Comparison of ENCODE assay signal across 8 cellular contexts in the genomic region with DNA sequence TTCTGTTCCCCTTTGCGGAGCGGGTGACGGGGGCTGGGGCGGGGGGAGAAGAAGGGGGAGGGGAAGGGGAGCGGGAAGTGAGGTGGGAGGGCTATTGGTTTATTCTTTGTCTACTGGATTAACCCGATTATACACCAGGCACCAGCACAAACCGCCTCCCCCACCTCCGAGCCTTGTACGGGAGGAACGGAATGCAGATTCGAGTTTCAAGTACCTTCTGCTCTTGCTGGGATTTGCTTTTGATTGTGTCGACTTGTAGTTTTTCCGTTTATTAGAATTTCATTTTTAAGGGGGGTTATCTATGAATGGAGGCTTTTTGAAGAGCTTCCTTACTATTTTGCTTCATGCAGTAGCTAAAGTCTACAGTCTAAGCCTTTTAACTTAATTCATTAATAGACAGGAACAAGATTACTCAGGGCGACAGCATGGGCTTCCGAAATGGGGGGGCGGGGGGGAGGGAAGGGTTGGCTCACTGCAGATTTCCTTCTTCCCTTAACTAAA.
A peak's percentile ranks its signal among the peaks of the same experiment; 100 is the strongest.
DNase-seq lines count a peak whose midpoint lies in the region; ATAC-seq and TF ChIP-seq lines count a peak whose summit lies in the region.

No MANE protein-coding gene starts in this region.

- H3K27ac ChIP-seq in angular gyrus (ENCODE audit: low read depth, low read length): peak overlapping the region; percentile 90

- ATAC-seq in HG03025 (IDR thresholded peaks at IDR 0.05; ENCODE audit: low FRiP score, unreplicated experiment) (no peak), GM19023 (IDR thresholded peaks at IDR 0.05; ENCODE audit: unreplicated experiment) (no peak), HG03175 (IDR thresholded peaks at IDR 0.05; ENCODE audit: unreplicated experiment) (no peak)

- DNase-seq in ELR (ENCODE audit: low read depth) (peak; percentile 67), NCI-H1436 (lab: John Stamatoyannopoulos, UW) (peak; percentile 42), hypothalamus (lab: John Stamatoyannopoulos, UW) (peak in 38 of 51 donors; percentile 6 to 90 (median 45)), retinal pigment epithelial cell (ENCODE audit: low read depth) (peak; percentile 94)

- TF ChIP-seq CTCF in retinal pigment epithelial cell (conservative IDR thresholded peaks at IDR 0.05; ENCODE audit: low read depth, low read length): no peak

- peak overlapping the region; percentile 100 for H3K4me3 ChIP-seq in retinal pigment epithelial cell (ENCODE audit: low read length)

Comparison
In these comparisons a context has a peak if more than half of its experiments do, and no peak if none do; other contexts are left out.
1. DNase-seq: peak in every context shown above with its lines; median percentile 94 in retinal pigment epithelial cell; 67 in ELR; 45 in hypothalamus; 42 in NCI-H1436.